Comparison of ENCODE assay signal across 8 cellular contexts in the genomic region with DNA sequence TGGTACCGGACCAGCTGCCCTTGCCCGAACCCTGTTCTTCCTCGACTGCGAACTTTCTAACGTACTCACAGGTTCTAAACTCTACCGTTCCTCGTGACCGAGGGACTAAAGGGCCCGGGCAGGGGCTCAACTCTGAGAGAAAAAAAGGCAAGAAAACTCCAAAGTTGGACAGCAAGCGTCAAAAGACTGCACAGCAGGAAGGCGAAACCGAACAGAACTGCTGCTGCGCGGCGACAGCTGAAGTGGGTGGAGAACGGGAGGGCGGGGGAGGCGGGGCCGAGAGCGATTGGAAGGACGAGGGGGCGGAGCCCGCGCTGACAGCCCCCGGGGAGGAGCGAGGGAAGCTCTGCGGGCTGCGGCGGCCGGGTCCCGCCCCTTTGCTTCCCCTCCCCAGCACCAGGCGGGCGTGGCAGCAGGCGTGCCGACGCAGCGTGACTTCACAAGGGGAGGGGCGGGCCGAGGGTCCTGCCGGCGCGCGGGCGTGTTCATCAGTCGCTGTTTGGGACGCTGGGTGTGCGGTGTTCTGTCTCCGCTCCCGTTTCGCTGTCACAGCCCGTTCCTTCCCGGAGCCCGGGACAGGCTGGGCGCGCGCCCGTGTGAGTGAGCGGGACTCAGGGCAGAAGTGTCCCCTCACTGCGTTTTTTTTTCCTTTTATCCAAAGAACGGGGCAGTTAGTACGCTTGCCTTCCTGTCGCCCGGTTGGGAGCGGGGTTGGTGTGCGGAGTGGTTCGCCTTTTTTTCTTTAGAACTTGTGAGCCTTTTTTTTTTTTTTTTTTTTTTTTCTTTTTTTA. TPM values are rescaled to one million over a fixed set of nuclear protein-coding genes. Genes with fewer than 3 reads are reported as not detected.
A peak's percentile ranks its signal among the peaks of the same experiment; 100 is the strongest.
DNase-seq lines count a peak whose midpoint lies in the region; ATAC-seq and TF ChIP-seq lines count a peak whose summit lies in the region.

A gene with protein sequence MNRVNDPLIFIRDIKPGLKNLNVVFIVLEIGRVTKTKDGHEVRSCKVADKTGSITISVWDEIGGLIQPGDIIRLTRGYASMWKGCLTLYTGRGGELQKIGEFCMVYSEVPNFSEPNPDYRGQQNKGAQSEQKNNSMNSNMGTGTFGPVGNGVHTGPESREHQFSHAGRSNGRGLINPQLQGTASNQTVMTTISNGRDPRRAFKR (plus strand): TSS at position 491 of the 791 bp plus-strand sequence. CDS start 479 bp downstream, outside the sequence.

- no peak within 1 kb of the TSS for H2BK5ac ChIP-seq in H9 (ENCODE audit: insufficient read length, low read length)

- H3K23ac ChIP-seq in H9 (ENCODE audit: insufficient read length, low read depth, low read length): no peak within 1 kb of the TSS

- no peak within 1 kb of the TSS for H3K4ac ChIP-seq in H9 (ENCODE audit: low read depth, low read length)

- ATAC-seq in natural killer cell treated with Interleukin-12 subunit alpha and Interleukin-12 subunit beta and Interleukin-15 and Interleukin-18, amount 100 ng/mL, for 72 hours: peak; percentile 94 to 96

- no peak within 1 kb of the TSS for H4K8ac ChIP-seq in H9 (replicated peaks; ENCODE audit: insufficient read length, low read depth, low read length)

- H2AK5ac ChIP-seq in H9 (ENCODE audit: insufficient read length, low read length): no peak within 1 kb of the TSS

- H3K9ac ChIP-seq in ES-I3 (ENCODE audit: low read depth, low read length): peak within 1 kb of the TSS; percentile 90
- H3K9ac ChIP-seq in H9 (ENCODE audit: extremely low read depth, insufficient read length, low read length): peak within 1 kb of the TSS; percentile 25

- H2BK120ac ChIP-seq in H9 (ENCODE audit: low read depth, low read length, poor library complexity, severe bottlenecking): no peak within 1 kb of the TSS

- H3K9me3 Mint-ChIP-seq in H9: no peaks in the 10 kb centered on the region
- H3K9me3 Mint-ChIP-seq in natural killer cell treated with Interleukin-12 subunit alpha and Interleukin-12 subunit beta and Interleukin-15 and Interleukin-18, amount 100 ng/mL, for 72 hours: no peaks in the 10 kb centered on the region

- peak within 1 kb of the TSS; percentile 88 to 89 for H3K4me3 Mint-ChIP-seq in H9
- peak within 1 kb of the TSS; percentile 95 for H3K4me3 Mint-ChIP-seq in natural killer cell treated with Interleukin-12 subunit alpha and Interleukin-12 subunit beta and Interleukin-15 and Interleukin-18, amount 100 ng/mL, for 72 hours

- H3K4me1 Mint-ChIP-seq in H9: peaks cover 9 to 12% of the 10 kb centered on the region in 2 experiments; a peak in 3 of 4 replicates
- H3K4me1 Mint-ChIP-seq in natural killer cell treated with Interleukin-12 subunit alpha and Interleukin-12 subunit beta and Interleukin-15 and Interleukin-18, amount 100 ng/mL, for 72 hours (ENCODE audit: low read depth in 2 of 2): peaks cover 39 to 49% of the 10 kb centered on the region in 2 donors

- no peak within 1 kb of the TSS for H3K14ac ChIP-seq in H9 (ENCODE audit: insufficient read depth, low read length)

- no peak within 1 kb of the TSS for H3T11ph ChIP-seq in H9 (ENCODE audit: low read length)

- no peak for TF ChIP-seq CTCF in H9 (conservative IDR thresholded peaks at IDR 0.05)

- no peaks in the 10 kb centered on the region; a peak in 1 of 7 replicates for H3K36me3 Mint-ChIP-seq in H9 (ENCODE audit: insufficient read depth in 1 of 3, low read depth in 3 of 3)
- peaks cover 19% of the 10 kb centered on the region for H3K36me3 Mint-ChIP-seq in natural killer cell treated with Interleukin-12 subunit alpha and Interleukin-12 subunit beta and Interleukin-15 and Interleukin-18, amount 100 ng/mL, for 72 hours

- H3K27me3 ChIP-seq in H9 (ENCODE audit: insufficient read depth, low read length): no peaks in the 10 kb centered on the region
- no peaks in the 10 kb centered on the region for H3K27me3 ChIP-seq in MG63

- peak within 1 kb of the TSS; percentile 68 for H3K4me3 ChIP-seq in MG63

- peak within 1 kb of the TSS in 2 of 3 experiments; percentile 24 to 40; a peak in 1 of 7 replicates for H3K27ac Mint-ChIP-seq in H9
- H3K27ac Mint-ChIP-seq in natural killer cell treated with Interleukin-12 subunit alpha and Interleukin-12 subunit beta and Interleukin-15 and Interleukin-18, amount 100 ng/mL, for 72 hours: peak within 1 kb of the TSS; percentile 98 to 99

- peaks cover 7% of the 10 kb centered on the region for H3K36me3 ChIP-seq in ES-I3 (ENCODE audit: insufficient read depth, low read length)
- peaks cover 39% of the 10 kb centered on the region for H3K36me3 ChIP-seq in MG63

- peak within 1 kb of the TSS; percentile 94 for H2AFZ ChIP-seq in H9 (ENCODE audit: low read length)

- H3K9me3 ChIP-seq in ES-I3 (ENCODE audit: control insufficient read depth, insufficient read depth, low read length) (no peaks in the 10 kb centered on the region), H9 (ENCODE audit: control insufficient read depth, low read depth, low read length) (no peaks in the 10 kb centered on the region), MG63 (no peaks in the 10 kb centered on the region)

- no peaks in the 10 kb centered on the region for H3K79me2 ChIP-seq in H9 (ENCODE audit: insufficient read depth, low read length)

- no peak within 1 kb of the TSS for H3K27ac ChIP-seq in H9 (ENCODE audit: insufficient read length, low read depth, low read length)

- peak within 1 kb of the TSS; percentile 85 for H3K4me2 ChIP-seq in H9 (ENCODE audit: insufficient read depth, insufficient read length, low read length)

- no peaks in the 10 kb centered on the region for H3K79me1 ChIP-seq in H9 (ENCODE audit: insufficient read depth, low read depth, low read length, poor library complexity, severe bottlenecking)

- peak; percentile 97 for DNase-seq in H9
- peak; percentile 97 for DNase-seq in MG63
- peak; percentile 92 to 93 for DNase-seq in SHP77 (lab: John Stamatoyannopoulos, UW)
- DNase-seq in activated T-helper 9 cell treated with anti-CD3 and anti-CD28 coated beads, Interleukin-2, amount 50 U/mL, for 16 hours (ENCODE audit: low read depth): peak; percentile 98
- DNase-seq in fibroblast of peridontal ligament (ENCODE audit: extremely low read depth): peak; percentile 94
- DNase-seq in natural killer cell treated with Interleukin-12 subunit alpha and Interleukin-12 subunit beta and Interleukin-15 and Interleukin-18, amount 100 ng/mL, for 72 hours (ENCODE audit: low spot score): peak; percentile 99
- DNase-seq in stimulated activated naive CD4-positive, alpha-beta T cell treated with Interleukin-2 at 50 U/mL for 16 hours (lab: John Stamatoyannopoulos, UW): peak; percentile 99

- no peak within 1 kb of the TSS for H4K91ac ChIP-seq in H9 (ENCODE audit: insufficient read length, low read depth, low read length)

- no peak within 1 kb of the TSS for H2BK15ac ChIP-seq in H9 (ENCODE audit: low read depth, low read length)

- peaks cover 12% of the 10 kb centered on the region for H3K23me2 ChIP-seq in H9 (ENCODE audit: insufficient read length, low read depth, low read length, poor library complexity, severe bottlenecking)

- H3K4me1 ChIP-seq in ES-I3 (ENCODE audit: insufficient read depth, low read length): peaks cover 17% of the 10 kb centered on the region
- H3K4me1 ChIP-seq in H9 (ENCODE audit: insufficient read depth, low read length): no peaks in the 10 kb centered on the region; the same call in 1 of the 2 replicates

- no peaks in the 10 kb centered on the region for H4K20me1 ChIP-seq in H9 (ENCODE audit: control insufficient read depth, insufficient read depth, insufficient read length)

- H3K27me3 Mint-ChIP-seq in H9 (ENCODE audit: low read depth): peaks cover 9% of the 10 kb centered on the region
- H3K27me3 Mint-ChIP-seq in natural killer cell treated with Interleukin-12 subunit alpha and Interleukin-12 subunit beta and Interleukin-15 and Interleukin-18, amount 100 ng/mL, for 72 hours: no peaks in the 10 kb centered on the region

- peak within 1 kb of the TSS; percentile 79 for H3K18ac ChIP-seq in H9 (ENCODE audit: insufficient read length, low read depth, low read length)

- no CpG with 5 or more reads among the region's 66 CpGs for WGBS in H9 (ENCODE audit: extremely low coverage, insufficient read length, low lambda C conversion rate)

- H3K56ac ChIP-seq in H9 (ENCODE audit: insufficient read length, low read depth, low read length): no peak within 1 kb of the TSS

- no peak within 1 kb of the TSS for H4K5ac ChIP-seq in H9 (ENCODE audit: insufficient read length, low read depth, low read length)

- no peak within 1 kb of the TSS for H2BK20ac ChIP-seq in H9 (ENCODE audit: low read depth, low read length, poor library complexity, severe bottlenecking)

- H2BK12ac ChIP-seq in H9 (ENCODE audit: insufficient read length, low read depth, low read length): no peak within 1 kb of the TSS

RNA-seq across cellular contexts. Expression of the gene that starts here (rescaled TPM):
- 3.2 TPM in 2 replicates for total RNA-seq in H9 (2021)
- 15.8 and 24.1 TPM in 2 replicates for total RNA-seq in MG63 (2014; rRNA removed; shearing (Covaris generic); ENCODE audit: low replicate concordance)
- total RNA-seq in natural killer cell treated with Interleukin-12 subunit alpha and Interleukin-12 subunit beta and Interleukin-15 and Interleukin-18, amount 100 ng/mL, for 72 hours: 100 to 1,000 TPM; 125 to 138 TPM
